ENCODE assay signal across 1 cellular context in the genomic region with DNA sequence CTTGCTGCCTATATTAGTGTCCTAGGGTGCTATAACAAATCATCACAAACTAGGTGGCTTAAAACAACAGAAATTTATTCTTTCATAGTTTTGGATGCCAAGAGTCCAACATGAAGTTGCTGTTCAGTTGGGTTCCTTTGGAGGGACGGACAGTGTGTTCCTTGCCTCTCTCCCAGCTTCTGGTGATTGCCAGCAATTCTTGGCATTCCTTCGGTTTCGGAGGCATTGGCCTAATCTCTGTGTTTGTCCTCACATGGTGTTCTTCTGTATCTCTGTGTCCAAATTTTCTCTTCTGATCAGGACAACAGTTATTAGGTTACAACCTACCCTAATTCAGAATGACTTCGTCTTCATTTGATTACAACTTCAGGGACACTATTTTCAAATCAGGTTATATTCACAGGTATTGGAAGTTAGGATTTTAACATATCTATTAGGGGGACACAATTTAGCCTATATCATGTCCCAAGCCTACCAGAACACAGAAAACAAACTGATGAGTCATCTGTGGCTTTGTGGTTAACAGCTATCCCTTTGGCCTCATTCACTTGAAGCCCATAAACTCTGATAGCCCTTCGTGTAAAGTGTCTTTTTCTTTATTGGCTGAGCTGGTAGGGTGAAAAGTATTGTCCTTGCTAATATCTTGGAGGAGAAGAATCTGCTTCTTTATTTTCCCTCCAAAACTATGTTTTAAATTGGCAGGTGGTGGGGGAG.
A peak's percentile ranks its signal among the peaks of the same experiment; 100 is the strongest.
TF ChIP-seq lines count a peak whose summit lies in the region.

No MANE protein-coding gene starts in this region.

TF ChIP-seq in HepG2, 621 proteins besides CTCF, POLR2A, EP300 and RAD21:
- TF ChIP-seq NFE2L2 (IDR thresholded peaks at IDR 0.05; ENCODE audit: low read length) (peak; percentile 8; the same call in 1 of the 2 replicates), IRX3 (CRISPR knock-in tag; IDR thresholded peaks at IDR 0.05; ENCODE audit: borderline replicate concordance, low read depth) (no peak)
